ENCODE assay signal across 1 cellular context in the genomic region with DNA sequence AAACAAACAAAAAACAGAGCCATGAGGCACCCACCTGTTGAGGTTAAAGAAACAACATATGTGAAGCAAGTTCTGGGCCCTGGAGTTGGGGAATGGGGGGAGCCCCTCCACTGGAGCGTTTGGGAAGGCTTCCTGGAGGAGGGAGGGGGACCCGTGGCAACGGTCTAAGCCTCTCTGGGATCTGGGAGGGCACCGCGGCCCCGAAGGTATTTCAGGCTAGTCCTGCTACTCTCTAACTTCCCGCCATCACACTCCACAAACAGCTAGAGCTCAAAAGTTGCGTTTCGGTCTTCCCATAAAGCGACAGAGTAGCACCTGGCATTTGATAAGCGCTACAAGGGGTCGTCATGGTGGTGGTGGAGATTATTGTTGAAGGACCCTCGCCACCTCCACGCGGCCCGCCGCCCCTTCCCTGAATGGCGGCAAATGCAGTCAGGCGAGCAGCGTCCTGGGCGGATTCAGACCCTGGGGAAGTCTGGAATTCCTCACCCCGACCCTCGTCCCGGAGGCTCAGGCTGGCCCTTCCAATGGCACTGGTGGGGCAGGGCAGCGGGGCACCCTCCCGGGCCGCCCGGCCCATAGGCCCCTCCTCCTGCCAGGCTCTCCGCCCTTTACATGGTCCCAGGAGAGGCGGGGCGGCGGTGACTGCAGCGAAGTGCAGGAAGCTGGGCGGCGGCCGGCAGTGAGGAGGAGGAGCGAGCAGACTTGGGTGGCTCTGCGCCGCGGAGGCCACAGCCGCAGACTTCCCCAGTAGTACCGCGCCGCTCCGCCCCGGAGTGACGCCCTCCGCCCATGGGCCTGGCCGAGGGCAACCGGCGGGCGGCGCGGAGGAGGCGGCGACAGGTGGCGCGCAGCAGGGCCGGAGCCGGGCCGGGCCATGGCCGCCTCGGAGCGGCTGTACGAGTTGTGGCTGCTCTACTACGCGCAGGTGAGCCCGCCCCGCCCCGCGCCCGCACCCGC.
TF ChIP-seq lines count a peak whose summit lies in the region.

A gene with protein sequence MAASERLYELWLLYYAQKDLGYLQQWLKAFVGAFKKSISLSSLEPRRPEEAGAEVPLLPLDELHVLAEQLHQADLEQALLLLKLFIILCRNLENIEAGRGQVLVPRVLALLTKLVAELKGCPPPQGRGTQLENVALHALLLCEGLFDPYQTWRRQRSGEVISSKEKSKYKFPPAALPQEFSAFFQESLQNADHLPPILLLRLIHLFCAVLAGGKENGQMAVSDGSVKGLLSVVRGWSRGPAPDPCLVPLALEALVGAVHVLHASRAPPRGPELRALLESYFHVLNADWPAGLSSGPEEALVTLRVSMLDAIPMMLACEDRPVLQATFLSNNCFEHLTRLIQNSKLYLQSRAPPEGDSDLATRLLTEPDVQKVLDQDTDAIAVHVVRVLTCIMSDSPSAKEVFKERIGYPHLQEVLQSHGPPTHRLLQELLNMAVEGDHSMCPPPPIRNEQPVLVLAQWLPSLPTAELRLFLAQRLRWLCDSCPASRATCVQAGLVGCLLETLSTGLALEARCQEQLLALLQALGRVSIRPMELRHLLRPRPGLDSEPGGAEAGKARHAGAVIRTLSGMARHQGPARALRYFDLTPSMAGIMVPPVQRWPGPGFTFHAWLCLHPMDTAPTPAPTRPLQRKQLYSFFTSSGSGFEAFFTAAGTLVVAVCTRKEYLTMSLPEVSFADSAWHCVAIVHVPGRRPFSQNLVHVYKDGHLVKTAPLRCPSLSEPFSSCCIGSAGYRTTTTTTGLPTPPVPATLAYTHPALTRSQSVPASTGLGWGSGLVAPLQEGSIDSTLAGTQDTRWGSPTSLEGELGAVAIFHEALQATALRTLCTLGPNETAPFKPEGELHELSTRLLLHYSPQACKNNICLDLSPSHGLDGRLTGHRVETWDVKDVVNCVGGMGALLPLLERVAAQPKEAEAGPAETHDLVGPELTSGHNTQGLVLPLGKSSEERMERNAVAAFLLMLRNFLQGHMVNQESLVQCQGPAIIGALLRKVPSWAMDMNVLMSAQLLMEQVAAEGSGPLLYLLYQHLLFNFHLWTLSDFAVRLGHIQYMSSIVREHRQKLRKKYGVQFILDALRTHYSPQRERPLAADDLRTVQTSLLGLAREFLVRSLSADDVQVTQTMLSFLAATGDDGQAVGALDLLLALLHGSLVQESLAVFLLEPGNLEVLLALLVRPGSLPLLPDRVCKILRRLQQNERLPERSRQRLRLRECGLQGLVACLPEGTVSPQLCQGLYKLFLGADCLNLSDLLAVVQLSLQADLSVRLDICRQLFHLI (N-terminal part only) (plus strand): TSS at position 682 of the 960 bp plus-strand sequence. CDS start 196 bp downstream, at position 878.

TF ChIP-seq in HepG2, 621 proteins besides CTCF, POLR2A, EP300 and RAD21 (continued from another document and continues in another):
- TF ChIP-seq, protein P1, sequence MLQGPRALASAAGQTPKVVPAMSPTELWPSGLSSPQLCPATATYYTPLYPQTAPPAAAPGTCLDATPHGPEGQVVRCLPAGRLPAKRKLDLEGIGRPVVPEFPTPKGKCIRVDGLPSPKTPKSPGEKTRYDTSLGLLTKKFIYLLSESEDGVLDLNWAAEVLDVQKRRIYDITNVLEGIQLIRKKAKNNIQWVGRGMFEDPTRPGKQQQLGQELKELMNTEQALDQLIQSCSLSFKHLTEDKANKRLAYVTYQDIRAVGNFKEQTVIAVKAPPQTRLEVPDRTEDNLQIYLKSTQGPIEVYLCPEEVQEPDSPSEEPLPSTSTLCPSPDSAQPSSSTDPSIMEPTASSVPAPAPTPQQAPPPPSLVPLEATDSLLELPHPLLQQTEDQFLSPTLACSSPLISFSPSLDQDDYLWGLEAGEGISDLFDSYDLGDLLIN (CRISPR knock-in tag; IDR thresholded peaks at IDR 0.05; ENCODE audit: borderline replicate concordance): no peak
- TF ChIP-seq NFKB2 (CRISPR knock-in tag; IDR thresholded peaks at IDR 0.05; ENCODE audit: borderline replicate concordance): peak; percentile 88; the same call in 1 of the 2 replicates
- TF ChIP-seq RARG (CRISPR knock-in tag; IDR thresholded peaks at IDR 0.05; ENCODE audit: low read depth): no peak
- TF ChIP-seq FOSL1 (CRISPR knock-in tag; IDR thresholded peaks at IDR 0.05; ENCODE audit: borderline replicate concordance): no peak
- TF ChIP-seq, protein P2, sequence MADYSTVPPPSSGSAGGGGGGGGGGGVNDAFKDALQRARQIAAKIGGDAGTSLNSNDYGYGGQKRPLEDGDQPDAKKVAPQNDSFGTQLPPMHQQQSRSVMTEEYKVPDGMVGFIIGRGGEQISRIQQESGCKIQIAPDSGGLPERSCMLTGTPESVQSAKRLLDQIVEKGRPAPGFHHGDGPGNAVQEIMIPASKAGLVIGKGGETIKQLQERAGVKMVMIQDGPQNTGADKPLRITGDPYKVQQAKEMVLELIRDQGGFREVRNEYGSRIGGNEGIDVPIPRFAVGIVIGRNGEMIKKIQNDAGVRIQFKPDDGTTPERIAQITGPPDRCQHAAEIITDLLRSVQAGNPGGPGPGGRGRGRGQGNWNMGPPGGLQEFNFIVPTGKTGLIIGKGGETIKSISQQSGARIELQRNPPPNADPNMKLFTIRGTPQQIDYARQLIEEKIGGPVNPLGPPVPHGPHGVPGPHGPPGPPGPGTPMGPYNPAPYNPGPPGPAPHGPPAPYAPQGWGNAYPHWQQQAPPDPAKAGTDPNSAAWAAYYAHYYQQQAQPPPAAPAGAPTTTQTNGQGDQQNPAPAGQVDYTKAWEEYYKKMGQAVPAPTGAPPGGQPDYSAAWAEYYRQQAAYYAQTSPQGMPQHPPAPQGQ (CRISPR knock-in tag; IDR thresholded peaks at IDR 0.05; ENCODE audit: borderline replicate concordance): no peak
- 0 out of 2 replicates have a peak, but pooled peaks have one; percentile 35 for TF ChIP-seq MAF1 (CRISPR knock-in tag; IDR thresholded peaks at IDR 0.05; ENCODE audit: borderline replicate concordance)
- TF ChIP-seq AGO1 (IDR thresholded peaks at IDR 0.05; ENCODE audit: low read depth, low read length, poor library complexity, severe bottlenecking): no peak
- TF ChIP-seq, protein P3, sequence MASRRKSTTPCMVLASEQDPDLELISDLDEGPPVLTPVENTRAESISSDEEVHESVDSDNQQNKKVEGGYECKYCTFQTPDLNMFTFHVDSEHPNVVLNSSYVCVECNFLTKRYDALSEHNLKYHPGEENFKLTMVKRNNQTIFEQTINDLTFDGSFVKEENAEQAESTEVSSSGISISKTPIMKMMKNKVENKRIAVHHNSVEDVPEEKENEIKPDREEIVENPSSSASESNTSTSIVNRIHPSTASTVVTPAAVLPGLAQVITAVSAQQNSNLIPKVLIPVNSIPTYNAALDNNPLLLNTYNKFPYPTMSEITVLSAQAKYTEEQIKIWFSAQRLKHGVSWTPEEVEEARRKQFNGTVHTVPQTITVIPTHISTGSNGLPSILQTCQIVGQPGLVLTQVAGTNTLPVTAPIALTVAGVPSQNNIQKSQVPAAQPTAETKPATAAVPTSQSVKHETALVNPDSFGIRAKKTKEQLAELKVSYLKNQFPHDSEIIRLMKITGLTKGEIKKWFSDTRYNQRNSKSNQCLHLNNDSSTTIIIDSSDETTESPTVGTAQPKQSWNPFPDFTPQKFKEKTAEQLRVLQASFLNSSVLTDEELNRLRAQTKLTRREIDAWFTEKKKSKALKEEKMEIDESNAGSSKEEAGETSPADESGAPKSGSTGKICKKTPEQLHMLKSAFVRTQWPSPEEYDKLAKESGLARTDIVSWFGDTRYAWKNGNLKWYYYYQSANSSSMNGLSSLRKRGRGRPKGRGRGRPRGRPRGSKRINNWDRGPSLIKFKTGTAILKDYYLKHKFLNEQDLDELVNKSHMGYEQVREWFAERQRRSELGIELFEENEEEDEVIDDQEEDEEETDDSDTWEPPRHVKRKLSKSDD (CRISPR knock-in tag; IDR thresholded peaks at IDR 0.05; ENCODE audit: low read depth): peak; percentile 53
- TF ChIP-seq, protein P4, sequence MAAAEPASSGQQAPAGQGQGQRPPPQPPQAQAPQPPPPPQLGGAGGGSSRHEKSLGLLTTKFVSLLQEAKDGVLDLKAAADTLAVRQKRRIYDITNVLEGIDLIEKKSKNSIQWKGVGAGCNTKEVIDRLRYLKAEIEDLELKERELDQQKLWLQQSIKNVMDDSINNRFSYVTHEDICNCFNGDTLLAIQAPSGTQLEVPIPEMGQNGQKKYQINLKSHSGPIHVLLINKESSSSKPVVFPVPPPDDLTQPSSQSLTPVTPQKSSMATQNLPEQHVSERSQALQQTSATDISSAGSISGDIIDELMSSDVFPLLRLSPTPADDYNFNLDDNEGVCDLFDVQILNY (CRISPR knock-in tag; conservative IDR thresholded peaks at IDR 0.05): no peak; the same call in 1 of the 2 replicates
- TF ChIP-seq ZNF564 (CRISPR knock-in tag; IDR thresholded peaks at IDR 0.05): 0 out of 2 replicates have a peak, but pooled peaks have one; percentile 15
- TF ChIP-seq, protein P5, sequence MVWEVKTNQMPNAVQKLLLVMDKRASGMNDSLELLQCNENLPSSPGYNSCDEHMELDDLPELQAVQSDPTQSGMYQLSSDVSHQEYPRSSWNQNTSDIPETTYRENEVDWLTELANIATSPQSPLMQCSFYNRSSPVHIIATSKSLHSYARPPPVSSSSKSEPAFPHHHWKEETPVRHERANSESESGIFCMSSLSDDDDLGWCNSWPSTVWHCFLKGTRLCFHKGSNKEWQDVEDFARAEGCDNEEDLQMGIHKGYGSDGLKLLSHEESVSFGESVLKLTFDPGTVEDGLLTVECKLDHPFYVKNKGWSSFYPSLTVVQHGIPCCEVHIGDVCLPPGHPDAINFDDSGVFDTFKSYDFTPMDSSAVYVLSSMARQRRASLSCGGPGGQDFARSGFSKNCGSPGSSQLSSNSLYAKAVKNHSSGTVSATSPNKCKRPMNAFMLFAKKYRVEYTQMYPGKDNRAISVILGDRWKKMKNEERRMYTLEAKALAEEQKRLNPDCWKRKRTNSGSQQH (CRISPR knock-in tag; IDR thresholded peaks at IDR 0.05; ENCODE audit: low read depth): no peak
- TF ChIP-seq, protein P6, sequence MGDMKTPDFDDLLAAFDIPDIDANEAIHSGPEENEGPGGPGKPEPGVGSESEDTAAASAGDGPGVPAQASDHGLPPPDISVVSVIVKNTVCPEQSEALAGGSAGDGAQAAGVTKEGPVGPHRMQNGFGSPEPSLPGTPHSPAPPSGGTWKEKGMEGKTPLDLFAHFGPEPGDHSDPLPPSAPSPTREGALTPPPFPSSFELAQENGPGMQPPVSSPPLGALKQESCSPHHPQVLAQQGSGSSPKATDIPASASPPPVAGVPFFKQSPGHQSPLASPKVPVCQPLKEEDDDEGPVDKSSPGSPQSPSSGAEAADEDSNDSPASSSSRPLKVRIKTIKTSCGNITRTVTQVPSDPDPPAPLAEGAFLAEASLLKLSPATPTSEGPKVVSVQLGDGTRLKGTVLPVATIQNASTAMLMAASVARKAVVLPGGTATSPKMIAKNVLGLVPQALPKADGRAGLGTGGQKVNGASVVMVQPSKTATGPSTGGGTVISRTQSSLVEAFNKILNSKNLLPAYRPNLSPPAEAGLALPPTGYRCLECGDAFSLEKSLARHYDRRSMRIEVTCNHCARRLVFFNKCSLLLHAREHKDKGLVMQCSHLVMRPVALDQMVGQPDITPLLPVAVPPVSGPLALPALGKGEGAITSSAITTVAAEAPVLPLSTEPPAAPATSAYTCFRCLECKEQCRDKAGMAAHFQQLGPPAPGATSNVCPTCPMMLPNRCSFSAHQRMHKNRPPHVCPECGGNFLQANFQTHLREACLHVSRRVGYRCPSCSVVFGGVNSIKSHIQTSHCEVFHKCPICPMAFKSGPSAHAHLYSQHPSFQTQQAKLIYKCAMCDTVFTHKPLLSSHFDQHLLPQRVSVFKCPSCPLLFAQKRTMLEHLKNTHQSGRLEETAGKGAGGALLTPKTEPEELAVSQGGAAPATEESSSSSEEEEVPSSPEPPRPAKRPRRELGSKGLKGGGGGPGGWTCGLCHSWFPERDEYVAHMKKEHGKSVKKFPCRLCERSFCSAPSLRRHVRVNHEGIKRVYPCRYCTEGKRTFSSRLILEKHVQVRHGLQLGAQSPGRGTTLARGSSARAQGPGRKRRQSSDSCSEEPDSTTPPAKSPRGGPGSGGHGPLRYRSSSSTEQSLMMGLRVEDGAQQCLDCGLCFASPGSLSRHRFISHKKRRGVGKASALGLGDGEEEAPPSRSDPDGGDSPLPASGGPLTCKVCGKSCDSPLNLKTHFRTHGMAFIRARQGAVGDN (CRISPR knock-in tag; IDR thresholded peaks at IDR 0.05): peak; percentile 89
- no peak for TF ChIP-seq GATAD1 (CRISPR knock-in tag; IDR thresholded peaks at IDR 0.05)
- TF ChIP-seq NCOR1 (IDR thresholded peaks at IDR 0.05; ENCODE audit: borderline replicate concordance, low read length): no peak
- TF ChIP-seq MEIS1 (CRISPR knock-in tag; IDR thresholded peaks at IDR 0.05; ENCODE audit: borderline replicate concordance): no peak
- TF ChIP-seq MTA3 (CRISPR knock-in tag; IDR thresholded peaks at IDR 0.05): no peak
- TF ChIP-seq, protein P7, sequence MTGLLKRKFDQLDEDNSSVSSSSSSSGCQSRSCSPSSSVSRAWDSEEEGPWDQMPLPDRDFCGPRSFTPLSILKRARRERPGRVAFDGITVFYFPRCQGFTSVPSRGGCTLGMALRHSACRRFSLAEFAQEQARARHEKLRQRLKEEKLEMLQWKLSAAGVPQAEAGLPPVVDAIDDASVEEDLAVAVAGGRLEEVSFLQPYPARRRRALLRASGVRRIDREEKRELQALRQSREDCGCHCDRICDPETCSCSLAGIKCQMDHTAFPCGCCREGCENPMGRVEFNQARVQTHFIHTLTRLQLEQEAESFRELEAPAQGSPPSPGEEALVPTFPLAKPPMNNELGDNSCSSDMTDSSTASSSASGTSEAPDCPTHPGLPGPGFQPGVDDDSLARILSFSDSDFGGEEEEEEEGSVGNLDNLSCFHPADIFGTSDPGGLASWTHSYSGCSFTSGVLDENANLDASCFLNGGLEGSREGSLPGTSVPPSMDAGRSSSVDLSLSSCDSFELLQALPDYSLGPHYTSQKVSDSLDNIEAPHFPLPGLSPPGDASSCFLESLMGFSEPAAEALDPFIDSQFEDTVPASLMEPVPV (CRISPR knock-in tag; IDR thresholded peaks at IDR 0.05): 0 out of 2 replicates have a peak, but pooled peaks have one; percentile 16
